Comparison of ENCODE assay signal across 29 cellular contexts in the genomic region with DNA sequence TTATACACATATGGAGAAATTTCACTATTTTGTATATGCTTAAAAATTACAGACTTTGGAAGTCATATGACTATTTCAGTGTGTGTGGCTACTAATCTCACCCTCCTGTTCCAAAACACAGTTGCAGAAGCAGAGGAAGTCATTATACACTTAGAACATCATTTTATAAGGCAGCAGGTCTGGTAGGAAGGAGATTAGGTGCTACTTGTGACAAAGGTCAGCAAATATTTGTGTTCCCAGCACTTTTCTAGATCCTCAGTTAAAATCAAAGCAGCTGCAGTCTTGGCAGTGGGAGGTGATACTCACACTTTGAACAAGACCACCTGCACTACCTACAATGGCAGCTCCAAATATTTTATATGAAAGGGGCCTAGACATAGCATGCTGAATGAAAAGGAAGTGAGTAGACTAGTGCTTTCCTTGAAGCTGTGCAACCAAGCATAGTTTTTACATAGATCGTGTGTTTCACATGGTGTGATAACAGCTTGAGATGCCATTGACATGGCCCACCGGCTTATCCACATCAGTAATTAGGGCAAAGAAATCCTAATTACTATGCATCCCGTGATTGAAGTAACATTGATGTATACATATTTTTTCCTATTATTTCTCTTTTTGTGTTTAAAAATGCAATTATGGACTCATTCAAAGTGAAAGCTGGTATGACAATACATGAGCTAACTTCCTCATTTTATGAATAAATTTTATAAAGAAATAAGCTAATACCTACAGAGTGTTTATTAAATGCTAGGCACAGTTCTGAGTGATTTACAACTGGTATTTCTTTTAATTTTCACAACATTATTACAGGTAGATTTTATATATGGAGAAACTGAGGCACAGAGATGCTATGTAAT. TPM values are rescaled to one million over a fixed set of nuclear protein-coding genes. Genes with fewer than 3 reads are reported as not detected.
DNase-seq lines count a peak whose midpoint lies in the region; ATAC-seq and TF ChIP-seq lines count a peak whose summit lies in the region.
"Had no signal": no experiment of that assay in that cellular context is flagged by ENCODE, and none has a peak within 500 bp of the region (broad histone marks: within the 10 kb centered on the region; RNA-seq: fewer than 3 reads in every experiment).

No MANE protein-coding gene starts in this region.

- no peak overlapping the region for H3K9ac ChIP-seq in endodermal cell (ENCODE audit: extremely low read depth, low read length, poor library complexity, severe bottlenecking)

- H3K27me3 Mint-ChIP-seq in stimulated activated naive CD8-positive, alpha-beta T cell treated with anti-CD3 and anti-CD28 coated beads, Interleukin-15, amount 100 ng/mL, for 72 hours: no peaks in the 10 kb centered on the region
- peaks cover 38% of the 10 kb centered on the region for H3K27me3 Mint-ChIP-seq in endodermal cell (ENCODE audit: insufficient read depth)
- H3K27me3 Mint-ChIP-seq: stimulated activated naive CD8-positive, alpha-beta T cell treated with anti-CD3 and anti-CD28 coated beads, Interleukin-15, Interleukin-2, amounts not matched to agents 100 ng/mL and 50 ng/mL, for 24 hours had no signal

- no peak overlapping the region for H3K27ac Mint-ChIP-seq in stimulated activated naive CD8-positive, alpha-beta T cell treated with anti-CD3 and anti-CD28 coated beads, Interleukin-15, amount 100 ng/mL, for 72 hours
- H3K27ac Mint-ChIP-seq in endodermal cell: no peak overlapping the region
- H3K27ac Mint-ChIP-seq: activated naive CD4-positive, alpha-beta T cell treated with anti-CD3 and anti-CD28 coated beads, Interleukin-2, amount 10 ng/mL, durations not matched to agents 7 days and 5 days; CD8-positive, alpha-beta memory T cell; stimulated activated naive CD8-positive, alpha-beta T cell treated with anti-CD3 and anti-CD28 coated beads, Interleukin-15, Interleukin-2, amounts not matched to agents 100 ng/mL and 50 ng/mL, for 24 hours had no signal

- no peaks in the 10 kb centered on the region for H3K36me3 Mint-ChIP-seq in endodermal cell (ENCODE audit: low read depth)
- H3K36me3 Mint-ChIP-seq: activated naive CD4-positive, alpha-beta T cell treated with anti-CD3 and anti-CD28 coated beads, Interleukin-2, amount 10 ng/mL, durations not matched to agents 7 days and 5 days; CD8-positive, alpha-beta memory T cell had no signal

- peaks cover 20% of the 10 kb centered on the region for H3K27me3 ChIP-seq in endodermal cell (ENCODE audit: control insufficient read depth, insufficient read depth, low read length, poor library complexity, severe bottlenecking)

- H3K9me3 Mint-ChIP-seq in stimulated activated naive CD8-positive, alpha-beta T cell treated with anti-CD3 and anti-CD28 coated beads, Interleukin-15, amount 100 ng/mL, for 72 hours: peaks cover 5 to 7% of the 10 kb centered on the region in 2 donors
- no peaks in the 10 kb centered on the region for H3K9me3 Mint-ChIP-seq in endodermal cell
- H3K9me3 Mint-ChIP-seq: activated naive CD4-positive, alpha-beta T cell treated with anti-CD3 and anti-CD28 coated beads, Interleukin-2, amount 10 ng/mL, durations not matched to agents 7 days and 5 days; CD8-positive, alpha-beta memory T cell; stimulated activated naive CD8-positive, alpha-beta T cell treated with anti-CD3 and anti-CD28 coated beads, Interleukin-15, Interleukin-2, amounts not matched to agents 100 ng/mL and 50 ng/mL, for 24 hours had no signal

- no peak overlapping the region for H3K4me3 Mint-ChIP-seq in stimulated activated naive CD8-positive, alpha-beta T cell treated with anti-CD3 and anti-CD28 coated beads, Interleukin-15, amount 100 ng/mL, for 72 hours
- no peak overlapping the region for H3K4me3 Mint-ChIP-seq in endodermal cell
- H3K4me3 Mint-ChIP-seq: activated naive CD4-positive, alpha-beta T cell treated with anti-CD3 and anti-CD28 coated beads, Interleukin-2, amount 10 ng/mL, durations not matched to agents 7 days and 5 days; CD8-positive, alpha-beta memory T cell; stimulated activated naive CD8-positive, alpha-beta T cell treated with anti-CD3 and anti-CD28 coated beads, Interleukin-15, Interleukin-2, amounts not matched to agents 100 ng/mL and 50 ng/mL, for 24 hours had no signal

- WGBS in endodermal cell (ENCODE audit: insufficient coverage in 1 of 2, insufficient read length in 1 of 2), 2 experiments: 86 to 93% methylated on average over 2 of the region's 3 CpGs

- no peak for TF ChIP-seq CTCF in GM12865 (IDR thresholded peaks at IDR 0.05; ENCODE audit: insufficient read depth, low read depth, low read length, missing control alignments)
- no peak for TF ChIP-seq CTCF in endodermal cell (conservative IDR thresholded peaks at IDR 0.05)

- no peaks in the 10 kb centered on the region for H3K9me3 ChIP-seq in endodermal cell (ENCODE audit: control insufficient read depth, low read length)
- H3K9me3 ChIP-seq: HAP-1, prostate gland had no signal

- no peak overlapping the region for H3K27ac ChIP-seq in endodermal cell (ENCODE audit: low read depth, low read length)
- H3K27ac ChIP-seq: epithelial cell of prostate, prostate gland had no signal

- H3K4me1 ChIP-seq in endodermal cell (ENCODE audit: control insufficient read depth, insufficient read depth, low read length): peaks cover 8% of the 10 kb centered on the region
- H3K4me1 ChIP-seq: HAP-1, prostate gland had no signal

- ATAC-seq in GM18907 (IDR thresholded peaks at IDR 0.05; ENCODE audit: unreplicated experiment) (peak; percentile 79), HG03432 (IDR thresholded peaks at IDR 0.05; ENCODE audit: unreplicated experiment) (peak; percentile 80), HG02840 (IDR thresholded peaks at IDR 0.05; ENCODE audit: low FRiP score, unreplicated experiment) (no peak)
- ATAC-seq in stimulated activated naive CD8-positive, alpha-beta T cell treated with anti-CD3 and anti-CD28 coated beads, Interleukin-15, amount 100 ng/mL, for 72 hours: no peak

- DNase-seq in GM12865 (ENCODE audit: low read depth): peak; percentile 9
- DNase-seq in germinal center (ENCODE audit: low spot score): peak; percentile 19
- no peak for DNase-seq in stimulated activated naive CD8-positive, alpha-beta T cell treated with anti-CD3 and anti-CD28 coated beads, Interleukin-15, amount 100 ng/mL, for 72 hours
- DNase-seq in endodermal cell: no peak
- no peak for DNase-seq in islet precursor cell
- DNase-seq: activated CD8-positive, alpha-beta memory T cell treated with anti-CD3 and anti-CD28 coated beads for 24 hours; activated naive CD4-positive, alpha-beta T cell treated with anti-CD3 and anti-CD28 coated beads, Interleukin-2, amount 10 ng/mL, durations not matched to agents 7 days and 5 days; activated T-cell treated with anti-CD3 and anti-CD28 coated beads, Interleukin-2, amount 50 U/mL, for 48 hours; anterior cingulate cortex; caudate nucleus; CD8-positive, alpha-beta memory T cell; Kasumi-1; NCI-H1105; NCI-H2029 treated with DMSO at 0.1 percent for 48 hours; NCI-H510A; small intestine; trophoblast cell had no signal

- H3K36me3 ChIP-seq in endodermal cell (ENCODE audit: control insufficient read depth, insufficient read depth, low read length): no peaks in the 10 kb centered on the region
- H3K36me3 ChIP-seq: HAP-1, prostate gland had no signal

- H3K4me1 Mint-ChIP-seq in stimulated activated naive CD8-positive, alpha-beta T cell treated with anti-CD3 and anti-CD28 coated beads, Interleukin-15, amount 100 ng/mL, for 72 hours: no peaks in the 10 kb centered on the region
- peaks cover 32% of the 10 kb centered on the region for H3K4me1 Mint-ChIP-seq in endodermal cell
- H3K4me1 Mint-ChIP-seq: activated naive CD4-positive, alpha-beta T cell treated with anti-CD3 and anti-CD28 coated beads, Interleukin-2, amount 10 ng/mL, durations not matched to agents 7 days and 5 days; CD8-positive, alpha-beta memory T cell had no signal

- no peak overlapping the region for H3K4me3 ChIP-seq in GM12865 (ENCODE audit: low read depth, low read length)
- no peak overlapping the region for H3K4me3 ChIP-seq in endodermal cell (ENCODE audit: low read length)
- H3K4me3 ChIP-seq: HAP-1, prostate gland had no signal

RNA-seq across cellular contexts. Expression of a gene that starts 5.3 kb away (rescaled TPM):
- total RNA-seq in endodermal cell: not detected
- polyA plus RNA-seq in endodermal cell (2013, experiment 1 of 2): not detected
- not detected for polyA plus RNA-seq in endodermal cell (2013, experiment 2 of 2)
- total RNA-seq: CD8-positive, alpha-beta memory T cell; dermis microvascular lymphatic vessel endothelial cell; fibroblast of villous mesenchyme; HT1080; lower leg skin; mucosa of gallbladder; prostate gland had no signal
- polyA plus RNA-seq: CD8-positive, alpha-beta memory T cell had no signal

RNA-seq across cellular contexts. Expression of a gene that starts 58.3 kb away (rescaled TPM):
- 1,000 to 10,000 TPM in 1 of 2 donors, 100 to 1,000 TPM in 1; 917 to 1,694 TPM for total RNA-seq in endodermal cell
- 934 TPM for polyA plus RNA-seq in endodermal cell (2013, experiment 1 of 2)
- polyA plus RNA-seq in endodermal cell (2013, experiment 2 of 2): 808 TPM

Comparison
In these comparisons a context has a peak if more than half of its experiments do, and no peak if none do; other contexts are left out.
1. DNase-seq: peak in GM12865 (single experiment) and germinal center (single experiment); none in stimulated activated naive CD8-positive, alpha-beta T cell treated with anti-CD3 and anti-CD28 coated beads, Interleukin-15, amount 100 ng/mL, for 72 hours (0 of 2), endodermal cell (single experiment) and islet precursor cell (single experiment).
2. ATAC-seq: peak in GM18907 (single experiment) and HG03432 (single experiment); none in HG02840 (single experiment) and stimulated activated naive CD8-positive, alpha-beta T cell treated with anti-CD3 and anti-CD28 coated beads, Interleukin-15, amount 100 ng/mL, for 72 hours (single experiment).